ENCODE assay signal across 3 cellular contexts in the genomic region with DNA sequence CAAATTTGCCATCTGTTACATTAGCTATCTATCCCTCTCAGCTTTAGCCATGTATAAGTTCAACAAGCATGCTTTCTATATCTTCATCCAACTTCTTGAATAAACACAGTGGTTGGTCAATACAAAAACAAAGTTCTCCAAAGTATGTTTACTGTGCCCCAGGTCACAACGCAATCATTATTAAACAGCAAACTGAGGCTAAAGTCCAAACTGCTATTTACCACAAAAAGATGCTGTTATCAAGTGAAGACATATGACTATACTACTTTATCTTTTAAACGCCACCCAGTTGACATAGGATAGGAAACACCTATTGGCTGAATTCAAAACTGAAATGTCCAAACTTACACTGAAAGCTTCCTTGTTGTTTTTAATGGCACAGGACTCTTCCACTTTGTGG.
TF ChIP-seq lines count a peak whose summit lies in the region.

No MANE protein-coding gene starts in this region.

TF ChIP-seq in IMR-90, 13 proteins besides CTCF, POLR2A, EP300 and RAD21:
- no peak for TF ChIP-seq RFX5 (IDR thresholded peaks at IDR 0.05; ENCODE audit: low read depth, low read length)
- no peak for TF ChIP-seq CEBPB (IDR thresholded peaks at IDR 0.05; ENCODE audit: low read depth, low read length)
- no peak for TF ChIP-seq MAZ (IDR thresholded peaks at IDR 0.05; ENCODE audit: borderline replicate concordance, low read depth, low read length)
- no peak for TF ChIP-seq CHD1 (IDR thresholded peaks at IDR 0.05; ENCODE audit: low read depth, low read length)
- no peak for TF ChIP-seq SMC3 (IDR thresholded peaks at IDR 0.05; ENCODE audit: low read depth, low read length)
- TF ChIP-seq, protein P1, sequence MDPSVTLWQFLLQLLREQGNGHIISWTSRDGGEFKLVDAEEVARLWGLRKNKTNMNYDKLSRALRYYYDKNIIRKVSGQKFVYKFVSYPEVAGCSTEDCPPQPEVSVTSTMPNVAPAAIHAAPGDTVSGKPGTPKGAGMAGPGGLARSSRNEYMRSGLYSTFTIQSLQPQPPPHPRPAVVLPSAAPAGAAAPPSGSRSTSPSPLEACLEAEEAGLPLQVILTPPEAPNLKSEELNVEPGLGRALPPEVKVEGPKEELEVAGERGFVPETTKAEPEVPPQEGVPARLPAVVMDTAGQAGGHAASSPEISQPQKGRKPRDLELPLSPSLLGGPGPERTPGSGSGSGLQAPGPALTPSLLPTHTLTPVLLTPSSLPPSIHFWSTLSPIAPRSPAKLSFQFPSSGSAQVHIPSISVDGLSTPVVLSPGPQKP (IDR thresholded peaks at IDR 0.05; ENCODE audit: borderline replicate concordance, low read depth, low read length): no peak
- no peak for TF ChIP-seq MAFK (IDR thresholded peaks at IDR 0.05; ENCODE audit: low read depth, low read length)
- TF ChIP-seq BHLHE40 (IDR thresholded peaks at IDR 0.05; ENCODE audit: low read depth, low read length): no peak
- TF ChIP-seq FOS (IDR thresholded peaks at IDR 0.05; ENCODE audit: low read depth, low read length): no peak
- TF ChIP-seq, protein P2, sequence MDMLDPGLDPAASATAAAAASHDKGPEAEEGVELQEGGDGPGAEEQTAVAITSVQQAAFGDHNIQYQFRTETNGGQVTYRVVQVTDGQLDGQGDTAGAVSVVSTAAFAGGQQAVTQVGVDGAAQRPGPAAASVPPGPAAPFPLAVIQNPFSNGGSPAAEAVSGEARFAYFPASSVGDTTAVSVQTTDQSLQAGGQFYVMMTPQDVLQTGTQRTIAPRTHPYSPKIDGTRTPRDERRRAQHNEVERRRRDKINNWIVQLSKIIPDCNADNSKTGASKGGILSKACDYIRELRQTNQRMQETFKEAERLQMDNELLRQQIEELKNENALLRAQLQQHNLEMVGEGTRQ (IDR thresholded peaks at IDR 0.05; ENCODE audit: low read depth, low read length): no peak
- no peak for TF ChIP-seq RCOR1 (IDR thresholded peaks at IDR 0.05; ENCODE audit: insufficient replicate concordance, low read length)
- TF ChIP-seq NFE2L2 (IDR thresholded peaks at IDR 0.05; ENCODE audit: low read depth, low read length): no peak
- no peak for TF ChIP-seq MXI1 (IDR thresholded peaks at IDR 0.05; ENCODE audit: borderline replicate concordance, low read depth, low read length)

TF ChIP-seq in GM12878, 131 proteins besides CTCF, POLR2A, EP300 and RAD21 (continues in another document):
- TF ChIP-seq WRNIP1 (IDR thresholded peaks at IDR 0.05; ENCODE audit: borderline replicate concordance, low read depth, low read length) (no peak), POU2F2 (IDR thresholded peaks at IDR 0.05; ENCODE audit: borderline replicate concordance, low read depth, low read length) (no peak), CREB1 (IDR thresholded peaks at IDR 0.05; ENCODE audit: low read depth) (no peak), CBX5 (IDR thresholded peaks at IDR 0.05; ENCODE audit: low read depth) (no peak), HDGF (IDR thresholded peaks at IDR 0.05) (no peak), SIN3A (IDR thresholded peaks at IDR 0.05; ENCODE audit: low read depth, low read length) (no peak), SPI1 (IDR thresholded peaks at IDR 0.05; ENCODE audit: borderline replicate concordance, insufficient read depth, low read depth, low read length) (no peak), ZSCAN29 (IDR thresholded peaks at IDR 0.05) (no peak), SRF (IDR thresholded peaks at IDR 0.05; ENCODE audit: low read depth in 2 of 2, low read length in 2 of 2) (no peak), YY1 (IDR thresholded peaks at IDR 0.05; ENCODE audit: low read depth, low read length) (no peak), EZH2 (IDR thresholded peaks at IDR 0.05; ENCODE audit: borderline replicate concordance, control insufficient read depth, low read depth, low read length) (no peak)
- TF ChIP-seq, protein P3, sequence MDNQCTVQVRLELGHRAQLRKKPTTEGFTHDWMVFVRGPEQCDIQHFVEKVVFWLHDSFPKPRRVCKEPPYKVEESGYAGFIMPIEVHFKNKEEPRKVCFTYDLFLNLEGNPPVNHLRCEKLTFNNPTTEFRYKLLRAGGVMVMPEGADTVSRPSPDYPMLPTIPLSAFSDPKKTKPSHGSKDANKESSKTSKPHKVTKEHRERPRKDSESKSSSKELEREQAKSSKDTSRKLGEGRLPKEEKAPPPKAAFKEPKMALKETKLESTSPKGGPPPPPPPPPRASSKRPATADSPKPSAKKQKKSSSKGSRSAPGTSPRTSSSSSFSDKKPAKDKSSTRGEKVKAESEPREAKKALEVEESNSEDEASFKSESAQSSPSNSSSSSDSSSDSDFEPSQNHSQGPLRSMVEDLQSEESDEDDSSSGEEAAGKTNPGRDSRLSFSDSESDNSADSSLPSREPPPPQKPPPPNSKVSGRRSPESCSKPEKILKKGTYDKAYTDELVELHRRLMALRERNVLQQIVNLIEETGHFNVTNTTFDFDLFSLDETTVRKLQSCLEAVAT (IDR thresholded peaks at IDR 0.05): no peak
- TF ChIP-seq, protein P4, sequence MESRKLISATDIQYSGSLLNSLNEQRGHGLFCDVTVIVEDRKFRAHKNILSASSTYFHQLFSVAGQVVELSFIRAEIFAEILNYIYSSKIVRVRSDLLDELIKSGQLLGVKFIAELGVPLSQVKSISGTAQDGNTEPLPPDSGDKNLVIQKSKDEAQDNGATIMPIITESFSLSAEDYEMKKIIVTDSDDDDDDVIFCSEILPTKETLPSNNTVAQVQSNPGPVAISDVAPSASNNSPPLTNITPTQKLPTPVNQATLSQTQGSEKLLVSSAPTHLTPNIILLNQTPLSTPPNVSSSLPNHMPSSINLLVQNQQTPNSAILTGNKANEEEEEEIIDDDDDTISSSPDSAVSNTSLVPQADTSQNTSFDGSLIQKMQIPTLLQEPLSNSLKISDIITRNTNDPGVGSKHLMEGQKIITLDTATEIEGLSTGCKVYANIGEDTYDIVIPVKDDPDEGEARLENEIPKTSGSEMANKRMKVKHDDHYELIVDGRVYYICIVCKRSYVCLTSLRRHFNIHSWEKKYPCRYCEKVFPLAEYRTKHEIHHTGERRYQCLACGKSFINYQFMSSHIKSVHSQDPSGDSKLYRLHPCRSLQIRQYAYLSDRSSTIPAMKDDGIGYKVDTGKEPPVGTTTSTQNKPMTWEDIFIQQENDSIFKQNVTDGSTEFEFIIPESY (IDR thresholded peaks at IDR 0.05): no peak
- TF ChIP-seq, protein P5, sequence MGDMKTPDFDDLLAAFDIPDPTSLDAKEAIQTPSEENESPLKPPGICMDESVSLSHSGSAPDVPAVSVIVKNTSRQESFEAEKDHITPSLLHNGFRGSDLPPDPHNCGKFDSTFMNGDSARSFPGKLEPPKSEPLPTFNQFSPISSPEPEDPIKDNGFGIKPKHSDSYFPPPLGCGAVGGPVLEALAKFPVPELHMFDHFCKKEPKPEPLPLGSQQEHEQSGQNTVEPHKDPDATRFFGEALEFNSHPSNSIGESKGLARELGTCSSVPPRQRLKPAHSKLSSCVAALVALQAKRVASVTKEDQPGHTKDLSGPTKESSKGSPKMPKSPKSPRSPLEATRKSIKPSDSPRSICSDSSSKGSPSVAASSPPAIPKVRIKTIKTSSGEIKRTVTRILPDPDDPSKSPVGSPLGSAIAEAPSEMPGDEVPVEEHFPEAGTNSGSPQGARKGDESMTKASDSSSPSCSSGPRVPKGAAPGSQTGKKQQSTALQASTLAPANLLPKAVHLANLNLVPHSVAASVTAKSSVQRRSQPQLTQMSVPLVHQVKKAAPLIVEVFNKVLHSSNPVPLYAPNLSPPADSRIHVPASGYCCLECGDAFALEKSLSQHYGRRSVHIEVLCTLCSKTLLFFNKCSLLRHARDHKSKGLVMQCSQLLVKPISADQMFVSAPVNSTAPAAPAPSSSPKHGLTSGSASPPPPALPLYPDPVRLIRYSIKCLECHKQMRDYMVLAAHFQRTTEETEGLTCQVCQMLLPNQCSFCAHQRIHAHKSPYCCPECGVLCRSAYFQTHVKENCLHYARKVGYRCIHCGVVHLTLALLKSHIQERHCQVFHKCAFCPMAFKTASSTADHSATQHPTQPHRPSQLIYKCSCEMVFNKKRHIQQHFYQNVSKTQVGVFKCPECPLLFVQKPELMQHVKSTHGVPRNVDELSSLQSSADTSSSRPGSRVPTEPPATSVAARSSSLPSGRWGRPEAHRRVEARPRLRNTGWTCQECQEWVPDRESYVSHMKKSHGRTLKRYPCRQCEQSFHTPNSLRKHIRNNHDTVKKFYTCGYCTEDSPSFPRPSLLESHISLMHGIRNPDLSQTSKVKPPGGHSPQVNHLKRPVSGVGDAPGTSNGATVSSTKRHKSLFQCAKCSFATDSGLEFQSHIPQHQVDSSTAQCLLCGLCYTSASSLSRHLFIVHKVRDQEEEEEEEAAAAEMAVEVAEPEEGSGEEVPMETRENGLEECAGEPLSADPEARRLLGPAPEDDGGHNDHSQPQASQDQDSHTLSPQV (IDR thresholded peaks at IDR 0.05): no peak

TF ChIP-seq in liver, 16 proteins besides CTCF, POLR2A, EP300 and RAD21:
- TF ChIP-seq FOXA1 (IDR thresholded peaks at IDR 0.05) (peak; percentile 91), NR2F2 (IDR thresholded peaks at IDR 0.05) (peak; percentile 27), HNF4A (conservative IDR thresholded peaks at IDR 0.05) (peak; percentile 97 to 99), SP1 (IDR thresholded peaks at IDR 0.05) (peak; percentile 83), YY1 (IDR thresholded peaks at IDR 0.05) (peak; percentile 59), FOXA2 (IDR thresholded peaks at IDR 0.05) (peak; percentile 96), HNF4G (IDR thresholded peaks at IDR 0.05) (peak; percentile 94), TAF1 (conservative IDR thresholded peaks at IDR 0.05) (no peak), JUND (IDR thresholded peaks at IDR 0.05) (peak; percentile 89 to 91), GABPA (IDR thresholded peaks at IDR 0.05 in 1 of 2, conservative IDR thresholded peaks at IDR 0.05 in 1 of 2) (peak in 1 of 2 donors; percentile 37), RXRA (IDR thresholded peaks at IDR 0.05) (peak; percentile 84 to 89), EGR1 (IDR thresholded peaks at IDR 0.05; ENCODE audit: low read depth in 2 of 2) (no peak)
- TF ChIP-seq, protein P4 (IDR thresholded peaks at IDR 0.05): peak; percentile 81
- TF ChIP-seq, protein P6, sequence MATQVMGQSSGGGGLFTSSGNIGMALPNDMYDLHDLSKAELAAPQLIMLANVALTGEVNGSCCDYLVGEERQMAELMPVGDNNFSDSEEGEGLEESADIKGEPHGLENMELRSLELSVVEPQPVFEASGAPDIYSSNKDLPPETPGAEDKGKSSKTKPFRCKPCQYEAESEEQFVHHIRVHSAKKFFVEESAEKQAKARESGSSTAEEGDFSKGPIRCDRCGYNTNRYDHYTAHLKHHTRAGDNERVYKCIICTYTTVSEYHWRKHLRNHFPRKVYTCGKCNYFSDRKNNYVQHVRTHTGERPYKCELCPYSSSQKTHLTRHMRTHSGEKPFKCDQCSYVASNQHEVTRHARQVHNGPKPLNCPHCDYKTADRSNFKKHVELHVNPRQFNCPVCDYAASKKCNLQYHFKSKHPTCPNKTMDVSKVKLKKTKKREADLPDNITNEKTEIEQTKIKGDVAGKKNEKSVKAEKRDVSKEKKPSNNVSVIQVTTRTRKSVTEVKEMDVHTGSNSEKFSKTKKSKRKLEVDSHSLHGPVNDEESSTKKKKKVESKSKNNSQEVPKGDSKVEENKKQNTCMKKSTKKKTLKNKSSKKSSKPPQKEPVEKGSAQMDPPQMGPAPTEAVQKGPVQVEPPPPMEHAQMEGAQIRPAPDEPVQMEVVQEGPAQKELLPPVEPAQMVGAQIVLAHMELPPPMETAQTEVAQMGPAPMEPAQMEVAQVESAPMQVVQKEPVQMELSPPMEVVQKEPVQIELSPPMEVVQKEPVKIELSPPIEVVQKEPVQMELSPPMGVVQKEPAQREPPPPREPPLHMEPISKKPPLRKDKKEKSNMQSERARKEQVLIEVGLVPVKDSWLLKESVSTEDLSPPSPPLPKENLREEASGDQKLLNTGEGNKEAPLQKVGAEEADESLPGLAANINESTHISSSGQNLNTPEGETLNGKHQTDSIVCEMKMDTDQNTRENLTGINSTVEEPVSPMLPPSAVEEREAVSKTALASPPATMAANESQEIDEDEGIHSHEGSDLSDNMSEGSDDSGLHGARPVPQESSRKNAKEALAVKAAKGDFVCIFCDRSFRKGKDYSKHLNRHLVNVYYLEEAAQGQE (IDR thresholded peaks at IDR 0.05): peak; percentile 85
- TF ChIP-seq, protein P7, sequence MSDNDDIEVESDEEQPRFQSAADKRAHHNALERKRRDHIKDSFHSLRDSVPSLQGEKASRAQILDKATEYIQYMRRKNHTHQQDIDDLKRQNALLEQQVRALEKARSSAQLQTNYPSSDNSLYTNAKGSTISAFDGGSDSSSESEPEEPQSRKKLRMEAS (IDR thresholded peaks at IDR 0.05): peak; percentile 75
- TF ChIP-seq, protein P8, sequence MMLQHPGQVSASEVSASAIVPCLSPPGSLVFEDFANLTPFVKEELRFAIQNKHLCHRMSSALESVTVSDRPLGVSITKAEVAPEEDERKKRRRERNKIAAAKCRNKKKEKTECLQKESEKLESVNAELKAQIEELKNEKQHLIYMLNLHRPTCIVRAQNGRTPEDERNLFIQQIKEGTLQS (IDR thresholded peaks at IDR 0.05): peak; percentile 57
TF ChIP-seq in liver: peak in this region for 14.
